Comparison of ENCODE assay signal across 8 cellular contexts in genomic region chr7:55572378-55573233, GRCh38. TPM values are rescaled to one million over a fixed set of nuclear protein-coding genes. Genes with fewer than 3 reads are reported as not detected.
DNase-seq lines count a peak whose midpoint lies in the region; ATAC-seq and TF ChIP-seq lines count a peak whose summit lies in the region.

TSS of gene VOPP1 (minus strand) at chr7:55572502. CDS start at chr7:55572324, 178 bp downstream.

- H3K36me3 ChIP-seq in testis (ENCODE audit: low read depth, missing control alignments), result no peaks in the 10 kb centered on the region

- peaks cover 49% of the 10 kb centered on the region for H3K4me1 Mint-ChIP-seq in nephron

- H3K27ac Mint-ChIP-seq in nephron, result peak within 1 kb of the TSS; percentile 86 to 96 (median 92)

- intact Hi-C loops in testis (cut with DNase I; ENCODE audit: low total_unique reads), result no loop called here

- TF ChIP-seq POLR2A in testis (IDR thresholded peaks at IDR 0.05), result no peak

- H3K27ac ChIP-seq in RWPE1 (peak within 1 kb of the TSS; percentile 95), testis (peak within 1 kb of the TSS; percentile 89 to 90)

- 0 to 1% methylated on average over 25 to 41 of the region's 77 CpGs for WGBS in testis, 2 donors

- no peaks in the 10 kb centered on the region for H3K9me3 Mint-ChIP-seq in nephron

- H3K9me3 ChIP-seq in testis, result no peaks in the 10 kb centered on the region

- peak; percentile 51 for ATAC-seq in GM21526 (IDR thresholded peaks at IDR 0.05; ENCODE audit: low FRiP score, unreplicated experiment)

- H3K36me3 Mint-ChIP-seq in nephron (ENCODE audit: low read depth), result no peaks in the 10 kb centered on the region

- DNase-seq in DMS53 (lab: John Stamatoyannopoulos, UW) (peak; percentile 89), HuH-7.5 (ENCODE audit: low spot score) (peak; percentile 95), RWPE1 (ENCODE audit: low spot score) (peak; percentile 83), foreskin fibroblast (peak; percentile 74 to 90), testis (peak; percentile 54)
- DNase-seq in activated naive CD4-positive, alpha-beta T cell treated with Interleukin-2 at 50 U/mL for 16 hours, result peak; percentile 60

- CTCF ChIA-PET in RWPE1 (lab: Yijun Ruan, JAX), result interaction anchor here (0.6 kb wide), 1 partner anchor 40 kb away, joined by 3 read pairs; no protein-coding TSS in a partner anchor

- H3K27me3 ChIP-seq in testis, result no peaks in the 10 kb centered on the region

- H3K27me3 Mint-ChIP-seq in nephron (ENCODE audit: low read depth), result peaks cover 7% of the 10 kb centered on the region

- H3K4me3 Mint-ChIP-seq in nephron, result peak within 1 kb of the TSS; percentile 92 to 95 (median 94)

- TF ChIP-seq CTCF in RWPE1 (conservative IDR thresholded peaks at IDR 0.05; ENCODE audit: low read depth), result peak; percentile 20
- TF ChIP-seq CTCF in foreskin fibroblast (IDR thresholded peaks at IDR 0.05; ENCODE audit: low read depth, low read length), result no peak
- TF ChIP-seq CTCF in nephron (IDR thresholded peaks at IDR 0.05; ENCODE audit: unreplicated experiment in 3 of 3), result no peak
- no peak for TF ChIP-seq CTCF in testis (IDR thresholded peaks at IDR 0.05)

- H3K4me3 ChIP-seq in foreskin fibroblast (ENCODE audit: low read depth in 1 of 2, low read length in 2 of 2) (peak within 1 kb of the TSS; percentile 65 to 73), testis (peak within 1 kb of the TSS; percentile 82 to 87)

- POLR2A ChIA-PET in RWPE1 (lab: Yijun Ruan, JAX; ENCODE audit: low non-redundant PET), result no interaction called here

- peaks cover 27% of the 10 kb centered on the region for H3K4me1 ChIP-seq in testis

RNA-seq across cellular contexts. Expression of gene VOPP1, which starts in this region (rescaled TPM):
- 10 to 100 TPM; 25.0 to 26.6 TPM for total RNA-seq in testis
- polyA plus RNA-seq in testis (ENCODE audit: insufficient read depth, low read depth, low replicate concordance), result 29.3 TPM

Comparison
In these comparisons a context has a peak if more than half of its experiments do, and no peak if none do; other contexts are left out.
1. Peak in every context shown above with its lines: DNase-seq, ATAC-seq, H3K4me3 ChIP-seq and H3K27ac ChIP-seq.